In the genomic region with DNA sequence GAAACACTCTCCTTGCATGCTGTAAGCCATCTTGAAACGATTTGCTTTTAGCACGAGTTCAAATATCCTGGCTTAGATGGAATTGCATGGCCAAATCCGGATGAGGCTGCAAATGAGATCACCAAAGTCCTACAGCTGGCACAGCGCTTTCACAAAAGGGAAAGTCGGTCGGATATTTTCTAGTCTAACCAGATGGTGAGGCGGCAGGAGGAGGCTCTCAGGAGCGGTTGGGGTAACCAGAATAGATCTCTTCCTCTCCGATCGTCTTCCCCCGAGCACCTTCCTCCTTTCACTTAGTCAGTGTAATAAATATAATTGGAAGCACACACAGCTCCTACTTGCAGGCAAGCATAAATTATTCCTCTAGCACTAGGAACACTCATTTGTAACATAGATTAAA, we compare ENCODE assay signal across 20 cellular contexts.
DNase-seq lines count a peak whose midpoint lies in the region; TF ChIP-seq lines count a peak whose summit lies in the region.
"Had no signal": no experiment of that assay in that cellular context is flagged by ENCODE, and none has a peak within 500 bp of the region (broad histone marks: within the 10 kb centered on the region; RNA-seq: fewer than 3 reads in every experiment).

No MANE protein-coding gene starts in this region.

- intact Hi-C loops in esophagus muscularis mucosa (cut with DNase I) (no loop called here), stomach (cut with DNase I; ENCODE audit: low total_unique reads) (no loop called here)

- H3K4me2 ChIP-seq in mesenchymal stem cell (ENCODE audit: low read length, poor library complexity, severe bottlenecking) = no peak overlapping the region

- no peak for TF ChIP-seq POLR2A in esophagus muscularis mucosa (IDR thresholded peaks at IDR 0.05; ENCODE audit: low read depth)
- no peak for TF ChIP-seq POLR2A in stomach (IDR thresholded peaks at IDR 0.05)

- H3K23ac ChIP-seq in mesenchymal stem cell (ENCODE audit: low read length in 2 of 2) = no peak overlapping the region

- TF ChIP-seq EP300 in esophagus muscularis mucosa (IDR thresholded peaks at IDR 0.05) (no peak), stomach (IDR thresholded peaks at IDR 0.05) (no peak)

- peak overlapping the region in 1 of 2 experiments; percentile 49 for H3K4me3 ChIP-seq in mesenchymal stem cell (ENCODE audit: insufficient read depth in 1 of 2, low read depth in 1 of 2, low read length in 2 of 2)
- no peak overlapping the region for H3K4me3 ChIP-seq in esophagus muscularis mucosa
- H3K4me3 ChIP-seq in stomach = no peak overlapping the region
- H3K4me3 ChIP-seq: cardiac muscle cell, mucosa of descending colon had no signal

- no peaks in the 10 kb centered on the region for H3K36me3 ChIP-seq in mesenchymal stem cell (ENCODE audit: control insufficient read depth in 1 of 2, insufficient read depth in 2 of 2, low read depth in 1 of 2, low read length in 2 of 2)
- no peaks in the 10 kb centered on the region for H3K36me3 ChIP-seq in esophagus muscularis mucosa
- no peaks in the 10 kb centered on the region for H3K36me3 ChIP-seq in stomach
- H3K36me3 ChIP-seq: cardiac muscle cell, neutrophil had no signal

- H3K27me3 ChIP-seq in mesenchymal stem cell (ENCODE audit: control insufficient read depth in 1 of 2, insufficient read depth in 1 of 2, low read length in 2 of 2) (no peaks in the 10 kb centered on the region), esophagus muscularis mucosa (peaks cover 0 to 17% (median 2%) of the 10 kb centered on the region in 4 donors), stomach (peaks cover 0 to 8% (median 0%) of the 10 kb centered on the region in 3 donors)
- H3K27me3 ChIP-seq: neutrophil had no signal

- H3K14ac ChIP-seq in mesenchymal stem cell (ENCODE audit: low read length in 2 of 2) = no peak overlapping the region

- H2AFZ ChIP-seq in mesenchymal stem cell (ENCODE audit: low read depth, low read length) = no peak overlapping the region

- no peak overlapping the region for H2BK15ac ChIP-seq in mesenchymal stem cell (ENCODE audit: low read depth, poor library complexity, severe bottlenecking)

- no peaks in the 10 kb centered on the region for H3K79me1 ChIP-seq in mesenchymal stem cell (replicated peaks; ENCODE audit: low read length, poor library complexity, severe bottlenecking)

- no peak overlapping the region for H2BK5ac ChIP-seq in mesenchymal stem cell (ENCODE audit: low read depth, low read length, poor library complexity, severe bottlenecking)

- TF ChIP-seq CTCF in esophagus muscularis mucosa (IDR thresholded peaks at IDR 0.05) = no peak
- no peak for TF ChIP-seq CTCF in stomach (IDR thresholded peaks at IDR 0.05)

- H3K4me1 ChIP-seq in mesenchymal stem cell (ENCODE audit: control insufficient read depth, insufficient read depth, low read depth, low read length) = no peaks in the 10 kb centered on the region
- H3K4me1 ChIP-seq in esophagus muscularis mucosa = peaks cover 0 to 7% (median 2%) of the 10 kb centered on the region in 4 donors
- H3K4me1 ChIP-seq in stomach = no peaks in the 10 kb centered on the region

- no peak overlapping the region for H4K8ac ChIP-seq in mesenchymal stem cell (ENCODE audit: low read length)

- peak overlapping the region; percentile 59 for H3K9ac ChIP-seq in mesenchymal stem cell (ENCODE audit: low read length)

- no peak overlapping the region for H3K18ac ChIP-seq in mesenchymal stem cell (ENCODE audit: low read depth in 1 of 2, low read length in 2 of 2)

- DNase-seq in AG20443 (ENCODE audit: low spot score) (peak; percentile 33), NCI-H1092 treated with DMSO at 0.1 percent for 48 hours (lab: John Stamatoyannopoulos, UW) (peak; percentile 56), anterior cingulate cortex (lab: John Stamatoyannopoulos, UW) (peak in 45 of 58 donors; percentile 1 to 83 (median 26)), mesenchymal stem cell (no peak), esophagus muscularis mucosa (ENCODE audit: extremely low spot score) (no peak), stomach (no peak), HUDEP-2 (lab: John Stamatoyannopoulos, UW; ENCODE audit: unreplicated experiment in 76 of 76) (no peak), iPS-NIHi11 (ENCODE audit: low spot score) (no peak)
- DNase-seq: activated B cell treated with CpG ODN at 0.5 μM for 24 hours; activated naive CD8-positive, alpha-beta T cell treated with anti-CD3 and anti-CD28 coated beads, Interleukin-2, amount 10 ng/mL, durations not matched to agents 7 days and 5 days; KG1; left colon; mucosa of descending colon; NCI-H1105; NCI-H2227 treated with DMSO at 0.1 percent for 48 hours; SHP77 treated with DMSO at 0.1 percent for 48 hours; stimulated activated CD4-positive, alpha-beta T cell treated with anti-CD3 and anti-CD28 coated beads, Interleukin-2, amount 100 ng/mL, for 48 hours; T-helper 17 cell had no signal

- H3K9me3 ChIP-seq in mesenchymal stem cell (ENCODE audit: control insufficient read depth, low read length) = no peaks in the 10 kb centered on the region
- no peaks in the 10 kb centered on the region for H3K9me3 ChIP-seq in esophagus muscularis mucosa
- H3K9me3 ChIP-seq in stomach = peaks cover 0 to 10% (median 4%) of the 10 kb centered on the region in 4 donors
- H3K9me3 ChIP-seq: neutrophil had no signal

- WGBS in mesenchymal stem cell = 85% methylated on average over 7 of the region's 11 CpGs
- 74% methylated on average over 11 of the region's 11 CpGs for WGBS in esophagus muscularis mucosa
- 69 to 85% (median 78%) methylated on average over 11 of the region's 11 CpGs for WGBS in stomach, 5 donors

- no peak overlapping the region for H4K91ac ChIP-seq in mesenchymal stem cell (ENCODE audit: low read length)

- H3K4ac ChIP-seq in mesenchymal stem cell (ENCODE audit: low read depth in 1 of 2, low read length in 2 of 2) = no peak overlapping the region

- no peak overlapping the region for H2BK12ac ChIP-seq in mesenchymal stem cell (ENCODE audit: low read length in 2 of 2)

- H3K27ac ChIP-seq in mesenchymal stem cell (ENCODE audit: low read length, poor library complexity, severe bottlenecking) (no peak overlapping the region), esophagus muscularis mucosa (replicated peaks in 1 of 4) (no peak overlapping the region), stomach (no peak overlapping the region)
- H3K27ac ChIP-seq: cardiac muscle cell, neutrophil had no signal

- H2BK120ac ChIP-seq in mesenchymal stem cell (ENCODE audit: low read depth, low read length) = no peak overlapping the region

- no peak overlapping the region for H2AK5ac ChIP-seq in mesenchymal stem cell (ENCODE audit: low read length, severe bottlenecking)

Comparison
In these comparisons a context has a peak if more than half of its experiments do, and no peak if none do; other contexts are left out.
1. DNase-seq: peak in AG20443 (single experiment), NCI-H1092 treated with DMSO at 0.1 percent for 48 hours (single experiment) and anterior cingulate cortex (45 of 58); none in mesenchymal stem cell (single experiment), esophagus muscularis mucosa (single experiment), stomach (single experiment), HUDEP-2 (0 of 76) and iPS-NIHi11 (single experiment).